ENCODE assay signal across 8 cellular contexts in the genomic region with DNA sequence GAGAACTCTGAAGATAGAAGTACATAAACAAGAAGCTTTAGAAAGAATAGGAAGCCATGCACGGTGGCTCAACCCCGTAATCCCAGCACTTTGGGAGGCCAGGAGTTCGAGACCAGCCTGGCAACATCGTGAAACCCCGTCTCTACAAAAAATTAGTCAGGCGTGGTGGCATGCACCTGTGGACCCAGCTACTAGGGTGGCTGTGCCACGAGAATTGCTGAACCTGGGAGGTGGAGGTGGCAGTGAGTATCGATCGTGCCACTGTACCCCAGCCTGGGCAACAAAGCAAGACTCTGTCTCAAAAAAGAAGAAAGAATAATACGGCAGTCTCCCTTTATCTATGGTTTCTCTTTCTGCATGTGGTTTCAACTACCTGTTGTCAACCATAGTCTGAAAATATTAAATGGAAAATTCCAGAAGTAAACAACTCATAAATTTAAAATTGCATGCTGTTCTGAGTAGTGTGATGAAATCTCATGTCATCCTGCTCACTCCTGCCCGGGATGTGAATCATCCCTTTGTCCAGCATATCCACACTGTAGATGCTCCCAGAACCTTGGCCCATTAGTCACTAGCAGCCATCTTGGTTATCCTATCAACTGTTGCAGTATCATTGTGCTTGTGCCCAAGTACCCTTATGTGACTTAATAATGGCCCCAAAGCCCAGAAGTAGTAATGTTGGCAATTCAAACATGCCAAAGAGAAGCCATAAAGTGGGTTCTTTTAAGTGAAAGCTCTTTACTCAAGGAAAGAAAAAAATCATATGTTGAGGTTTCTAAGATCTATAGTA. TPM values are rescaled to one million over a fixed set of nuclear protein-coding genes. Genes with fewer than 3 reads are reported as not detected.
DNase-seq lines count a peak whose midpoint lies in the region; ATAC-seq, FAIRE-seq and TF ChIP-seq lines count a peak whose summit lies in the region.

No MANE protein-coding gene starts in this region.

- intact Hi-C loops in activated CD4-positive, alpha-beta memory T cell treated with anti-CD3 and anti-CD28 coated beads for 36 hours (cut with micrococcal nuclease): no loop called here

- peak overlapping the region; percentile 29 for H3K9ac ChIP-seq in GM23248

- H3K27me3 ChIP-seq in GM23248 (replicated peaks; ENCODE audit: insufficient read depth): no peaks in the 10 kb centered on the region

- peak overlapping the region; percentile 2 for H3K4me2 ChIP-seq in GM23248 (ENCODE audit: unreplicated experiment)

- no peaks in the 10 kb centered on the region for H3K9me3 Mint-ChIP-seq in activated CD4-positive, alpha-beta memory T cell treated with anti-CD3 and anti-CD28 coated beads for 36 hours

- H3K9me3 ChIP-seq in GM23248 (ENCODE audit: low read depth): no peaks in the 10 kb centered on the region

- 78 to 81% methylated on average over 11 of the region's 11 CpGs for WGBS in GM23248 (ENCODE audit: low coverage in 1 of 2, low lambda C conversion rate in 2 of 2, missing lambda C conversion rate in 2 of 2), 2 experiments

- peaks cover 71% of the 10 kb centered on the region for H3K36me3 Mint-ChIP-seq in activated CD4-positive, alpha-beta memory T cell treated with anti-CD3 and anti-CD28 coated beads for 36 hours

- H2AFZ ChIP-seq in GM23248: no peak overlapping the region; the same call in 1 of the 2 replicates

- H3K36me3 ChIP-seq in GM23248 (ENCODE audit: low read depth): peaks cover 46% of the 10 kb centered on the region; the same call in 1 of the 2 replicates

- H4K20me1 ChIP-seq in GM23248 (ENCODE audit: insufficient read depth): no peaks in the 10 kb centered on the region

- no peak for FAIRE-seq in GM19239 (lab: Jason Lieb, UNC)

- no peak overlapping the region for H3K4me3 ChIP-seq in GM23248
- no peak overlapping the region for H3K4me3 ChIP-seq in fibroblast of the aortic adventitia (ENCODE audit: low read depth, low read length)

- peaks cover 27% of the 10 kb centered on the region; the same call in 1 of the 2 replicates for H3F3A ChIP-seq in GM23248 (ENCODE audit: insufficient read depth)

- H3K79me2 ChIP-seq in GM23248 (ENCODE audit: insufficient read depth): peaks cover 95% of the 10 kb centered on the region

- in situ Hi-C loops in GM23248 (cut with MboI) (no loop called here), GM13977 (cut with MboI; ENCODE audit: low pct_unique_long_range_greater_than_20kb, low sequenced_read_pairs, unreplicated experiment) (no loop called here)

- POLR2A ChIA-PET in activated CD4-positive, alpha-beta memory T cell treated with anti-CD3 and anti-CD28 coated beads for 36 hours (lab: Charles Lee): interaction anchor here (1.6 kb wide), 1 partner anchor 22 kb away, joined by 4 read pairs; a partner anchor contains a TSS

- DNase-seq in GM23248 (peak; percentile 92), fibroblast of the aortic adventitia (ENCODE audit: low read depth) (peak; percentile 93), NCI-H345 treated with DMSO at 0.1 percent for 48 hours (lab: John Stamatoyannopoulos, UW; ENCODE audit: unreplicated experiment) (no peak), GM13977 (ENCODE audit: low spot score) (no peak), GM19239 (ENCODE audit: insufficient read length, low spot score) (no peak)
- DNase-seq in activated CD4-positive, alpha-beta memory T cell treated with anti-CD3 and anti-CD28 coated beads for 36 hours: no peak

- no peak overlapping the region for H3K4me3 Mint-ChIP-seq in activated CD4-positive, alpha-beta memory T cell treated with anti-CD3 and anti-CD28 coated beads for 36 hours

- H3K27ac ChIP-seq in 22Rv1 (peak overlapping the region; percentile 7; the same call in 1 of the 2 replicates), GM23248 (peak overlapping the region; percentile 76)

- CTCF ChIA-PET in activated CD4-positive, alpha-beta memory T cell treated with anti-CD3 and anti-CD28 coated beads for 36 hours (lab: Charles Lee): interaction anchor here (1.1 kb wide), 1 partner anchor 17 kb away, joined by 3 read pairs; no protein-coding TSS in a partner anchor

- H3K9me2 ChIP-seq in GM23248 (ENCODE audit: insufficient read depth): no peaks in the 10 kb centered on the region

- H3K4me1 ChIP-seq in GM23248 (ENCODE audit: insufficient read depth): peaks cover 16% of the 10 kb centered on the region

- TF ChIP-seq CTCF in 22Rv1 (IDR thresholded peaks at IDR 0.05) (no peak), fibroblast of the aortic adventitia (IDR thresholded peaks at IDR 0.05; ENCODE audit: insufficient read depth, low read length) (no peak), GM13977 (IDR thresholded peaks at IDR 0.05; ENCODE audit: extremely low read depth, insufficient read depth, missing control alignments) (no peak)

- H3K4me1 Mint-ChIP-seq in activated CD4-positive, alpha-beta memory T cell treated with anti-CD3 and anti-CD28 coated beads for 36 hours (ENCODE audit: low read depth): peaks cover 57% of the 10 kb centered on the region

- no peak for ATAC-seq in HG03439 (IDR thresholded peaks at IDR 0.05; ENCODE audit: unreplicated experiment)

- H3K27me3 Mint-ChIP-seq in activated CD4-positive, alpha-beta memory T cell treated with anti-CD3 and anti-CD28 coated beads for 36 hours: no peaks in the 10 kb centered on the region

- peak overlapping the region; percentile 64 for H3K27ac Mint-ChIP-seq in activated CD4-positive, alpha-beta memory T cell treated with anti-CD3 and anti-CD28 coated beads for 36 hours

RNA-seq across cellular contexts. Expression of a gene that starts 22.1 kb away (rescaled TPM):
- 90.3 and 101 TPM in 2 replicates for total RNA-seq in GM23248 (2014; rRNA removed; shearing (Covaris generic))
- 108 and 116 TPM in 2 replicates for polyA plus RNA-seq in GM23248 (2016; fragmentation: Nextera tagmentation; extraction: Ambion mirVana)
- 100 to 1,000 TPM; 180 to 182 TPM for total RNA-seq in activated CD4-positive, alpha-beta memory T cell treated with anti-CD3 and anti-CD28 coated beads for 36 hours
- 156 and 591 TPM in 2 replicates for total RNA-seq in fibroblast of the aortic adventitia (ENCODE audit: low replicate concordance)

Comparison
In these comparisons a context has a peak if more than half of its experiments do, and no peak if none do; other contexts are left out.
1. DNase-seq: peak in GM23248 (single experiment) and fibroblast of the aortic adventitia (single experiment); none in activated CD4-positive, alpha-beta memory T cell treated with anti-CD3 and anti-CD28 coated beads for 36 hours (single experiment), NCI-H345 treated with DMSO at 0.1 percent for 48 hours (single experiment), GM13977 (single experiment) and GM19239 (single experiment).